In the genomic region with DNA sequence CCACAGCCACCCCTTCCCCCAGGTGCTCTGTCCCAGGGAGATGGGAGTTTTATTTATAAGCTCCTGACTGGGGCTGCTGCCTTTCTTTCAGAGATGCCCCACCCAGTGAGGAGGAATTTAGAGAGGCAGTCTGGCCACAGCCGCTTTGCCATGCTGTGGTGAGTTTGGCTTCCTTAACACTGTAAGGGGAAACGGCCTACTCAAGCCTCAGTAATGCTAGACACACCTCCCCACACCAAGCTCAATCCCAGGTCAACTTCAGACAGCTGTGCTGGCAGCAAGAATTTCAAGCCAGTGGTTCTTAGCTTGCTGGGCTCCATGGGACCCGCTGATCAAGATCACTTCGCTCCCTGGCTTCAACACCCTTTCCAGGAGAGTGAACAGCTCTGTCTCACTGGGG, we compare ENCODE assay signal across 7 cellular contexts. TPM values are rescaled to one million over a fixed set of nuclear protein-coding genes. Genes with fewer than 3 reads are reported as not detected.
"Had no signal": no experiment of that assay in that cellular context is flagged by ENCODE, and none has a peak within 500 bp of the region (broad histone marks: within the 10 kb centered on the region; RNA-seq: fewer than 3 reads in every experiment).

No MANE protein-coding gene starts in this region.

RNA-seq across cellular contexts. Expression of a gene that starts 14.9 kb away (rescaled TPM):
- total RNA-seq: activated CD4-positive, alpha-beta memory T cell treated with anti-CD3 and anti-CD28 coated beads, Interleukin-2, amount 10 ng/mL, durations not matched to agents 7 days and 5 days; activated CD8-positive, alpha-beta memory T cell treated with anti-CD3 and anti-CD28 coated beads, Interleukin-2, amount 10 ng/mL, durations not matched to agents 7 days and 5 days; NCI-H460; PC-9; Right ventricle myocardium superior; T-helper 1 cell treated with Interleukin-12 subunit alpha and Interleukin-12 subunit beta and Interleukin-4 antibody, amounts not matched to agents 30 ng/mL and 1 ng/mL, for 36 hours; T-helper 2 cell treated with Interferon-gamma antibody and Interleukin-4, amounts not matched to agents 100 ng/mL and 5 ng/mL, for 36 hours had no signal

RNA-seq across cellular contexts. Expression of a gene that starts 29.1 kb away (rescaled TPM):
- total RNA-seq: activated CD4-positive, alpha-beta memory T cell treated with anti-CD3 and anti-CD28 coated beads, Interleukin-2, amount 10 ng/mL, durations not matched to agents 7 days and 5 days; activated CD8-positive, alpha-beta memory T cell treated with anti-CD3 and anti-CD28 coated beads, Interleukin-2, amount 10 ng/mL, durations not matched to agents 7 days and 5 days; NCI-H460; PC-9; Right ventricle myocardium superior; T-helper 1 cell treated with Interleukin-12 subunit alpha and Interleukin-12 subunit beta and Interleukin-4 antibody, amounts not matched to agents 30 ng/mL and 1 ng/mL, for 36 hours; T-helper 2 cell treated with Interferon-gamma antibody and Interleukin-4, amounts not matched to agents 100 ng/mL and 5 ng/mL, for 36 hours had no signal

RNA-seq across cellular contexts. Expression of a gene that starts 37.6 kb away (rescaled TPM):
- total RNA-seq: activated CD4-positive, alpha-beta memory T cell treated with anti-CD3 and anti-CD28 coated beads, Interleukin-2, amount 10 ng/mL, durations not matched to agents 7 days and 5 days; activated CD8-positive, alpha-beta memory T cell treated with anti-CD3 and anti-CD28 coated beads, Interleukin-2, amount 10 ng/mL, durations not matched to agents 7 days and 5 days; NCI-H460; PC-9; Right ventricle myocardium superior; T-helper 1 cell treated with Interleukin-12 subunit alpha and Interleukin-12 subunit beta and Interleukin-4 antibody, amounts not matched to agents 30 ng/mL and 1 ng/mL, for 36 hours; T-helper 2 cell treated with Interferon-gamma antibody and Interleukin-4, amounts not matched to agents 100 ng/mL and 5 ng/mL, for 36 hours had no signal
